ENCODE assay signal across 20 cellular contexts in the genomic region with DNA sequence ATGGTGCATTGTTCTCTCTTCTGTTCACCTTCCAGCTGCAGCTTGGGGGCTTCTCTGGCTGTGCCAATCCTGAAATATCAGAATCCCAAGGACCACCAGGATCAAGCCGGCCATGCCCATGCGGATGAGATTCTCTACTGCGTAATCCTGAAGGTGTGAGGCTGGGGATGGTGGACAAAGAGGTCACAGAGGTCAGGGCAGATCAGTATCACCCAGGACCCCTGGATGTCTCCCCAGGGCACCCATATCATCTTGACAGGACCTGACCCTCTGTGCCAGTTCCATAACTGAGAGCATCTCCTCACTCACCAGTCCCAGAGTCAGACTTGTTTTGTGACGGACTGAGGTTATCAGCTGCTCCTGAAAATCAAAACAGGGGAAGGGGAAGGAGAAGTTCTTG. TPM values are rescaled to one million over a fixed set of nuclear protein-coding genes. Genes with fewer than 3 reads are reported as not detected.
"Had no signal": no experiment of that assay in that cellular context is flagged by ENCODE, and none has a peak within 500 bp of the region (broad histone marks: within the 10 kb centered on the region; RNA-seq: fewer than 3 reads in every experiment).

No MANE protein-coding gene starts in this region.

- H3K27ac Mint-ChIP-seq: IgD-negative memory B cell had no signal

- H3K4me3 ChIP-seq: K562 had no signal

- H3K9me3 ChIP-seq: SK-N-SH had no signal

- H3K9me3 Mint-ChIP-seq: IgD-negative memory B cell had no signal

- DNase-seq: Kasumi-1, MM.1S, NCI-H1092 treated with DMSO at 0.1 percent for 48 hours, NCI-H1436, NCI-H187, NCI-H2029, NCI-H2081 treated with DMSO at 0.1 percent for 48 hours, NCI-H2171, NCI-H226, NCI-H446, NCI-H510A, NCI-H524 treated with DMSO at 0.1 percent for 48 hours, NCI-H69, NCI-H774, SHP77, SK-N-SH had no signal

- H3K4me3 Mint-ChIP-seq: IgD-negative memory B cell had no signal

RNA-seq across cellular contexts. Expression of gene LILRA5, which starts 5.6 kb away (rescaled TPM):
- total RNA-seq: K562, M059J, SK-MEL-5 had no signal

RNA-seq across cellular contexts. Expression of gene LILRB2, which starts 26.5 kb away (rescaled TPM):
- total RNA-seq: K562, M059J, SK-MEL-5 had no signal

RNA-seq across cellular contexts. Expression of gene LILRA4, which starts 31.6 kb away (rescaled TPM):
- total RNA-seq: K562, M059J, SK-MEL-5 had no signal

RNA-seq across cellular contexts. Expression of gene LILRB5, which starts 50.3 kb away (rescaled TPM):
- total RNA-seq: K562, M059J, SK-MEL-5 had no signal

RNA-seq across cellular contexts. Expression of gene LAIR1, which starts 57.3 kb away (rescaled TPM):
- total RNA-seq: SK-MEL-5 had no signal
